Comparison of ENCODE assay signal across 8 cellular contexts in genomic region chr5:80654391-80655230, GRCh38. TPM values are rescaled to one million over a fixed set of nuclear protein-coding genes. Genes with fewer than 3 reads are reported as not detected.
DNase-seq lines count a peak whose midpoint lies in the region; ATAC-seq and TF ChIP-seq lines count a peak whose summit lies in the region.

Gene DHFR (minus strand): TSS chr5:80654983. CDS start chr5:80654489, 494 bp downstream.
Gene MSH3 (plus strand): TSS chr5:80654652. CDS start chr5:80654728, 76 bp downstream.

- no peaks in the 10 kb centered on the region for H3K9me1 ChIP-seq in IMR-90 (ENCODE audit: insufficient read depth, low read length)

- H2AFZ ChIP-seq in IMR-90 (replicated peaks; ENCODE audit: low read length, poor library complexity) (peak within 1 kb of the TSS; percentile 98), OCI-LY3 (ENCODE audit: low read depth, low read length) (peak within 1 kb of the TSS; percentile 89)

- peaks cover 2% of the 10 kb centered on the region for H3K36me3 ChIP-seq in IMR-90 (ENCODE audit: control insufficient read depth, insufficient read depth, low read length)
- peaks cover 12% of the 10 kb centered on the region for H3K36me3 ChIP-seq in OCI-LY3 (replicated peaks; ENCODE audit: low read depth, low read length)

- ATAC-seq in GM21447 (IDR thresholded peaks at IDR 0.05; ENCODE audit: unreplicated experiment): peak; percentile 56
- ATAC-seq in IMR-90 (ENCODE audit: low read depth): peak; percentile 55

- peak within 1 kb of the TSS; percentile 97 for H3K14ac ChIP-seq in IMR-90 (replicated peaks; ENCODE audit: low read depth, low read length)

- BruUV-seq in IMR-90 (replicated peaks; lab: Mats Ljungman, UMichigan): no TSS peak

- peak within 1 kb of the TSS; percentile 86 for H2AK9ac ChIP-seq in IMR-90 (replicated peaks; ENCODE audit: low read depth, low read length, poor library complexity)

- no peak within 1 kb of the TSS for H2BK20ac ChIP-seq in IMR-90 (ENCODE audit: low read depth, low read length)

- DNase-seq in Caki2 (ENCODE audit: low read depth) (peak; percentile 83), IMR-90 (peak; percentile 83), epidermal melanocyte (ENCODE audit: insufficient read length, low spot score) (peak; percentile 86), midbrain (lab: John Stamatoyannopoulos, UW) (peak; percentile 84)
- DNase-seq in activated CD8-positive, alpha-beta memory T cell treated with anti-CD3 and anti-CD28 coated beads, Interleukin-2, amount 50 U/mL, for 48 hours: peak; percentile 96
- peak; percentile 82 to 86 for DNase-seq in stimulated activated CD8-positive, alpha-beta memory T cell treated with anti-CD3 and anti-CD28 coated beads, Interleukin-15, amount 100 ng/mL, for 48 hours (ENCODE audit: low read depth in 2 of 2)

- H2AK5ac ChIP-seq in IMR-90 (ENCODE audit: low read depth, low read length): 0 out of 2 replicates have a peak within 1 kb of the TSS, but pooled peaks have one; percentile 66

- H2BK15ac ChIP-seq in IMR-90 (ENCODE audit: low read depth, low read length): no peak within 1 kb of the TSS

- peak within 1 kb of the TSS; percentile 72 to 96 for H4K8ac ChIP-seq in IMR-90 (ENCODE audit: low read depth in 2 of 2, low read length in 2 of 2)

- in situ Hi-C loops in Caki2 (cut with HindIII; ENCODE audit: low pct_unique_long_range_greater_than_20kb, low sequenced_read_pairs) (no loop called here), IMR-90 (cut with MboI; ENCODE audit: low sequenced_read_pairs) (no loop called here)

- CTCF ChIA-PET in IMR-90 (lab: Yijun Ruan, JAX): no interaction called here

- TF ChIP-seq RAD21 in IMR-90 (IDR thresholded peaks at IDR 0.05; ENCODE audit: low read length): no peak

- peak within 1 kb of the TSS; percentile 91 for H4K91ac ChIP-seq in IMR-90 (ENCODE audit: insufficient read depth, low read depth, low read length)

- H3K4me2 ChIP-seq in IMR-90 (ENCODE audit: low read depth, low read length) (peak within 1 kb of the TSS; percentile 94), OCI-LY3 (ENCODE audit: low read length) (peak within 1 kb of the TSS; percentile 91)

- TF ChIP-seq CTCF in IMR-90 (conservative IDR thresholded peaks at IDR 0.05; ENCODE audit: low read depth, low read length): 0 out of 2 replicates have a peak, but pooled peaks have one; percentile 7
- peak; percentile 19; the same call in 1 of the 2 replicates for TF ChIP-seq CTCF in OCI-LY3 (IDR thresholded peaks at IDR 0.05; ENCODE audit: low read depth, low read length)

- peak within 1 kb of the TSS; percentile 89 for H3K56ac ChIP-seq in IMR-90 (ENCODE audit: extremely low read depth, insufficient read depth, low read length)

- no peaks in the 10 kb centered on the region for H3K27me3 ChIP-seq in IMR-90 (ENCODE audit: control insufficient read depth, insufficient read depth, low read length)
- no peaks in the 10 kb centered on the region for H3K27me3 ChIP-seq in OCI-LY3 (ENCODE audit: low read depth, low read length)

- POLR2A ChIA-PET in IMR-90 (lab: Charles Lee; ENCODE audit: unreplicated experiment): no interaction called here

- dilution Hi-C loops in IMR-90 (cut with HindIII; ENCODE audit: low sequenced_read_pairs, unreplicated experiment): no loop called here

- H3K27ac ChIP-seq in IMR-90 (ENCODE audit: insufficient read depth, low read length) (peak within 1 kb of the TSS; percentile 98), OCI-LY3 (ENCODE audit: low read length) (peak within 1 kb of the TSS; percentile 87)

- peak within 1 kb of the TSS; percentile 97 for H3K9ac ChIP-seq in IMR-90 (ENCODE audit: low read depth, low read length)
- H3K9ac ChIP-seq in OCI-LY3 (ENCODE audit: low read length): peak within 1 kb of the TSS; percentile 96

- peaks cover 12% of the 10 kb centered on the region for H4K20me1 ChIP-seq in IMR-90 (ENCODE audit: insufficient read depth, low read length)
- H4K20me1 ChIP-seq in OCI-LY3 (ENCODE audit: insufficient read depth, low read length): peaks cover 4% of the 10 kb centered on the region; the same call in 1 of the 2 replicates

- H4K5ac ChIP-seq in IMR-90 (ENCODE audit: low read depth, low read length): peak within 1 kb of the TSS; percentile 87

- peak within 1 kb of the TSS; percentile 90 for H3K23ac ChIP-seq in IMR-90 (ENCODE audit: low read depth, low read length)

- peaks cover 6% of the 10 kb centered on the region for H3K4me1 ChIP-seq in IMR-90 (ENCODE audit: control insufficient read depth, insufficient read depth, low read length)
- peaks cover 16% of the 10 kb centered on the region for H3K4me1 ChIP-seq in OCI-LY3 (ENCODE audit: low read length)

- H2BK120ac ChIP-seq in IMR-90 (ENCODE audit: low read depth, low read length): peak within 1 kb of the TSS; percentile 69

- WGBS in IMR-90 (ENCODE audit: extremely low coverage in 2 of 2, insufficient read length in 1 of 2), 2 experiments: 0% methylated on average over 7 of the region's 74 CpGs; no CpG with 5 or more reads in 1 of the 2 experiments

- intact Hi-C loops in IMR-90 (cut with micrococcal nuclease): loop anchor here (5.0 kb wide), 1 partner anchor 167 kb away; the partner anchor contains the start of gene FAM151B

- peak within 1 kb of the TSS; percentile 96 for H3K18ac ChIP-seq in IMR-90 (ENCODE audit: low read depth, low read length)

- peaks cover 4 to 34% of the 10 kb centered on the region in 2 experiments for H3K79me1 ChIP-seq in IMR-90 (ENCODE audit: low read depth in 1 of 2, low read length in 2 of 2)

- H3K4me3 ChIP-seq in IMR-90 (ENCODE audit: insufficient read depth, low read depth, low read length) (peak within 1 kb of the TSS; percentile 100), OCI-LY3 (ENCODE audit: low read length) (peak within 1 kb of the TSS; percentile 100)

- H2BK5ac ChIP-seq in IMR-90 (ENCODE audit: low read depth, low read length, poor library complexity, severe bottlenecking): peak within 1 kb of the TSS; percentile 94

- peak; percentile 69 for TF ChIP-seq POLR2A in IMR-90 (IDR thresholded peaks at IDR 0.05; ENCODE audit: low read depth, low read length)

- H3K9me3 ChIP-seq in IMR-90 (ENCODE audit: control insufficient read depth, insufficient read depth, low read length): no peaks in the 10 kb centered on the region
- no peaks in the 10 kb centered on the region for H3K9me3 ChIP-seq in OCI-LY3 (ENCODE audit: insufficient read depth, low read length)

- H3K79me2 ChIP-seq in OCI-LY3 (ENCODE audit: low read length): peaks cover 32% of the 10 kb centered on the region

- H3K4ac ChIP-seq in IMR-90 (ENCODE audit: low read depth, low read length): peak within 1 kb of the TSS; percentile 98

TF ChIP-seq in IMR-90, 13 proteins besides CTCF, POLR2A, EP300 and RAD21:
- TF ChIP-seq CHD1 (IDR thresholded peaks at IDR 0.05; ENCODE audit: low read depth, low read length) (no peak), BHLHE40 (IDR thresholded peaks at IDR 0.05; ENCODE audit: low read depth, low read length) (no peak), MXI1 (IDR thresholded peaks at IDR 0.05; ENCODE audit: borderline replicate concordance, low read depth, low read length) (no peak), NFE2L2 (IDR thresholded peaks at IDR 0.05; ENCODE audit: low read depth, low read length) (no peak), RFX5 (IDR thresholded peaks at IDR 0.05; ENCODE audit: low read depth, low read length) (no peak), MAFK (IDR thresholded peaks at IDR 0.05; ENCODE audit: low read depth, low read length) (no peak), SMC3 (IDR thresholded peaks at IDR 0.05; ENCODE audit: low read depth, low read length) (no peak), CEBPB (IDR thresholded peaks at IDR 0.05; ENCODE audit: low read depth, low read length) (no peak), FOS (IDR thresholded peaks at IDR 0.05; ENCODE audit: low read depth, low read length) (no peak), USF2 (IDR thresholded peaks at IDR 0.05; ENCODE audit: low read depth, low read length) (no peak), MAZ (IDR thresholded peaks at IDR 0.05; ENCODE audit: borderline replicate concordance, low read depth, low read length) (no peak), RCOR1 (IDR thresholded peaks at IDR 0.05; ENCODE audit: insufficient replicate concordance, low read length) (no peak)
- TF ChIP-seq, protein P1, sequence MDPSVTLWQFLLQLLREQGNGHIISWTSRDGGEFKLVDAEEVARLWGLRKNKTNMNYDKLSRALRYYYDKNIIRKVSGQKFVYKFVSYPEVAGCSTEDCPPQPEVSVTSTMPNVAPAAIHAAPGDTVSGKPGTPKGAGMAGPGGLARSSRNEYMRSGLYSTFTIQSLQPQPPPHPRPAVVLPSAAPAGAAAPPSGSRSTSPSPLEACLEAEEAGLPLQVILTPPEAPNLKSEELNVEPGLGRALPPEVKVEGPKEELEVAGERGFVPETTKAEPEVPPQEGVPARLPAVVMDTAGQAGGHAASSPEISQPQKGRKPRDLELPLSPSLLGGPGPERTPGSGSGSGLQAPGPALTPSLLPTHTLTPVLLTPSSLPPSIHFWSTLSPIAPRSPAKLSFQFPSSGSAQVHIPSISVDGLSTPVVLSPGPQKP (IDR thresholded peaks at IDR 0.05; ENCODE audit: borderline replicate concordance, low read depth, low read length): no peak

RNA-seq across cellular contexts. Expression of gene DHFR, which starts in this region (rescaled TPM):
- total RNA-seq in Caki2 (2014; rRNA removed; shearing (Covaris generic); ENCODE audit: low replicate concordance): 74.9 and 80.1 TPM in 2 replicates
- total RNA-seq in IMR-90 (2012; rRNA removed): 29.4 and 44.4 TPM in 2 replicates
- polyA plus RNA-seq in IMR-90 (2012; rRNA removed): 16.5 and 20.6 TPM in 2 replicates
- polyA plus RNA-seq in IMR-90 (2012; cell fraction: cytosol; rRNA removed): 4.5 and 4.8 TPM in 2 replicates
- polyA plus RNA-seq in IMR-90 (2012; cell fraction: nucleus; rRNA removed; ENCODE audit: low replicate concordance): 2.6 and 8.7 TPM in 2 replicates

RNA-seq across cellular contexts. Expression of gene MSH3, which starts in this region (rescaled TPM):
- 2.9 and 3.6 TPM in 2 replicates for total RNA-seq in Caki2 (2014; rRNA removed; shearing (Covaris generic); ENCODE audit: low replicate concordance)
- total RNA-seq in IMR-90 (2012; rRNA removed): 13.3 and 16.9 TPM in 2 replicates
- 3.8 and 4.6 TPM in 2 replicates for polyA plus RNA-seq in IMR-90 (2012; rRNA removed)
- polyA plus RNA-seq in IMR-90 (2012; cell fraction: cytosol; rRNA removed): 0.92 and 1.1 TPM in 2 replicates
- polyA plus RNA-seq in IMR-90 (2012; cell fraction: nucleus; rRNA removed; ENCODE audit: low replicate concordance): 0.32 and 2.5 TPM in 2 replicates

Comparison
In these comparisons a context has a peak if more than half of its experiments do, and no peak if none do; other contexts are left out.
1. Peak in every context shown above with its lines: DNase-seq, ATAC-seq, H3K4me3 ChIP-seq and H3K27ac ChIP-seq.